In the genomic region with DNA sequence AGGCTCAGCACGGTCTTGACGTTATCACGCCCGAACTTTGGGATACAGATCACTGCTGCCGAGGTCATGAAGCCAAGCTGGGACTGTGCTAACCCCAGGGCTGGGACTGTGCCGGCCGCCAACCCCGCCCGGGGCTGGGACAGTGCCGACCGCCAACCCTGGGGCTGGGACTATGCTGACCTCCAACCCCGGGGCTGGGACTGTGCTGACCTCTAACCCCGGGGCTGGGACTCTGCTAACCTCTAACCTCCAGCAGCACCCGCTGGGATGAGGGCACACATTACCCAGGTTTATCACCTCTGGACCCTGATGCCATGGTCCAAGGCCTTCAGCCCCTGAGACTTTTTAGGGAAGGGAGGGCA, we compare ENCODE assay signal across 27 cellular contexts.
"Had no signal": no experiment of that assay in that cellular context is flagged by ENCODE, and none has a peak within 500 bp of the region (broad histone marks: within the 10 kb centered on the region; RNA-seq: fewer than 3 reads in every experiment).

No MANE protein-coding gene starts in this region.

- H3K4me3 Mint-ChIP-seq: effector memory CD8-positive, alpha-beta T cell; memory B cell; mesothelial cell of epicardium; naive B cell; nephron; stimulated activated memory B cell treated with anti-CD40 and anti-IgM and Interleukin-4, amounts not matched to agents 10 μg/mL and 1 μg/mL and 100 μg/mL, for 72 hours; stimulated activated naive CD8-positive, alpha-beta T cell treated with anti-CD3 and anti-CD28 coated beads, Interleukin-15, Interleukin-2, amounts not matched to agents 100 ng/mL and 50 ng/mL, for 24 hours had no signal

- FAIRE-seq: endometrium, frontal cortex, keratinocyte had no signal

- H3K27ac ChIP-seq: psoas muscle, sigmoid colon, suprapubic skin, uterus had no signal

- H3K27me3 ChIP-seq: ovary, uterus had no signal

- H3K4me1 ChIP-seq: psoas muscle, sigmoid colon, suprapubic skin, uterus had no signal

- H3K36me3 ChIP-seq: ovary, sigmoid colon, suprapubic skin, uterus had no signal

- H3K27me3 Mint-ChIP-seq: memory B cell had no signal

- H3K9me3 ChIP-seq: ovary, psoas muscle, sigmoid colon, uterus had no signal

- H3K27ac Mint-ChIP-seq: effector memory CD8-positive, alpha-beta T cell; memory B cell; mesothelial cell of epicardium; naive B cell; nephron; stimulated activated memory B cell treated with anti-CD40 and anti-IgM and Interleukin-4, amounts not matched to agents 10 μg/mL and 1 μg/mL and 100 μg/mL, for 72 hours; stimulated activated naive CD8-positive, alpha-beta T cell treated with anti-CD3 and anti-CD28 coated beads, Interleukin-15, Interleukin-2, amounts not matched to agents 100 ng/mL and 50 ng/mL, for 24 hours had no signal

- DNase-seq: cerebellar nuclear complex; cortex of kidney; effector memory CD8-positive, alpha-beta T cell; erythroblast; left ventricle myocardium superior; mucosa of descending colon; naive B cell; occipital lobe; posterior cingulate gyrus; psoas muscle; right cardiac atrium; sigmoid colon; stimulated activated CD4-positive, alpha-beta T cell treated with anti-CD3 and anti-CD28 coated beads, Interleukin-2, amount 100 ng/mL, for 24 hours; stimulated activated CD4-positive, alpha-beta T cell treated with anti-CD3 and anti-CD28 coated beads, Interleukin-4, amount 100 ng/mL, for 24 hours; trophoblast cell; uterus had no signal

- H3K4me3 ChIP-seq: lung, mucosa of descending colon, ovary, psoas muscle, sigmoid colon, suprapubic skin, uterus had no signal

- H3K4me1 Mint-ChIP-seq: memory B cell; naive B cell; stimulated activated memory B cell treated with anti-CD40 and anti-IgM and Interleukin-4, amounts not matched to agents 10 μg/mL and 1 μg/mL and 100 μg/mL, for 72 hours had no signal
